In genomic region chr17:77120866-77121265, GRCh38 we compare ENCODE assay signal across 12 cellular contexts. TPM values are rescaled to one million over a fixed set of nuclear protein-coding genes. Genes with fewer than 3 reads are reported as not detected.
DNase-seq lines count a peak whose midpoint lies in the region; ATAC-seq and TF ChIP-seq lines count a peak whose summit lies in the region.
"Had no signal": no experiment of that assay in that cellular context is flagged by ENCODE, and none has a peak within 500 bp of the region (broad histone marks: within the 10 kb centered on the region; RNA-seq: fewer than 3 reads in every experiment).

No MANE protein-coding gene starts in this region.

- H3K9me3 ChIP-seq in PC-3 (ENCODE audit: low read length) = no peaks in the 10 kb centered on the region
- no peaks in the 10 kb centered on the region for H3K9me3 ChIP-seq in lung (ENCODE audit: control insufficient read depth in 2 of 2, insufficient read depth in 1 of 2, low read length in 1 of 2)
- no peaks in the 10 kb centered on the region for H3K9me3 ChIP-seq in testis

- H3K27ac ChIP-seq in PC-3 (ENCODE audit: low read length) (peak overlapping the region; percentile 88), lung (ENCODE audit: low read depth in 1 of 2, low read length in 1 of 2) (peak overlapping the region; percentile 15 to 49), testis (peak overlapping the region; percentile 39 to 46)

- intact Hi-C loops in PC-3 (cut with micrococcal nuclease) = loop anchor here (1.0 kb wide), 1 partner anchor 25 kb away; no protein-coding TSS in a partner anchor
- intact Hi-C loops in testis (cut with DNase I; ENCODE audit: low total_unique reads) = no loop called here

- POLR2A ChIA-PET in PC-3 (lab: Charles Lee; ENCODE audit: unreplicated experiment) = interaction anchor here (0.5 to 1.0 kb wide), 2 partner anchors 19 to 37 kb away, joined by 4 to 9 read pairs; partner anchors contain the start of gene SEC14L1

- peak overlapping the region; percentile 52; the same call in 1 of the 2 replicates for H3K9ac ChIP-seq in PC-3 (ENCODE audit: low read length)

- peaks cover 15% of the 10 kb centered on the region for H3F3A ChIP-seq in PC-3 (ENCODE audit: low read length, unreplicated experiment)

- H2AFZ ChIP-seq in PC-3 (ENCODE audit: low read length) = no peak overlapping the region

- H3K27me3 ChIP-seq in PC-3 (ENCODE audit: low read length) (no peaks in the 10 kb centered on the region), lung (ENCODE audit: control insufficient read depth, insufficient read depth) (no peaks in the 10 kb centered on the region), testis (no peaks in the 10 kb centered on the region)

- H3K4me3 ChIP-seq in PC-3 (ENCODE audit: low read length) = no peak overlapping the region
- no peak overlapping the region for H3K4me3 ChIP-seq in lung
- H3K4me3 ChIP-seq in testis = no peak overlapping the region

- DNase-seq in PC-3 (peak; percentile 63), cerebellum (ENCODE audit: low spot score) (peak; percentile 91), lung (ENCODE audit: low spot score) (no peak), testis (no peak), SIG-M5 treated with dmso at 0.1 percent for 504 hours (lab: John Stamatoyannopoulos, UW; ENCODE audit: unreplicated experiment) (no peak), D341Med (ENCODE audit: low spot score) (no peak), GM10266 (ENCODE audit: extremely low spot score) (no peak)
- DNase-seq: activated CD8-positive, alpha-beta memory T cell treated with anti-CD3 and anti-CD28 coated beads, Interleukin-2, amount 10 ng/mL, durations not matched to agents 7 days and 5 days; islet precursor cell; NCI-H82; T-cell had no signal

- H3K9me2 ChIP-seq in PC-3 (replicated peaks; ENCODE audit: low read length) = no peaks in the 10 kb centered on the region

- peak overlapping the region; percentile 67 for H3K4me2 ChIP-seq in PC-3 (ENCODE audit: low read length)

- no peaks in the 10 kb centered on the region for H3K79me2 ChIP-seq in PC-3 (ENCODE audit: low read length)

- H3K4me1 ChIP-seq in PC-3 (ENCODE audit: insufficient read depth, low read length) (peaks cover 46% of the 10 kb centered on the region), lung (ENCODE audit: control insufficient read depth in 2 of 2, insufficient read depth in 2 of 2, low read length in 2 of 2) (peaks cover 3 to 13% of the 10 kb centered on the region in 2 donors), testis (peaks cover 28% of the 10 kb centered on the region)

- no TSS peak for BruUV-seq in PC-3 (replicated peaks; lab: Mats Ljungman, UMichigan)

- H3K36me3 ChIP-seq in PC-3 (ENCODE audit: low read depth, low read length) (no peaks in the 10 kb centered on the region), lung (ENCODE audit: control insufficient read depth in 2 of 2, insufficient read depth in 2 of 2, low read length in 2 of 2) (no peaks in the 10 kb centered on the region), testis (ENCODE audit: low read depth, missing control alignments) (no peaks in the 10 kb centered on the region)

- ATAC-seq in PC-3 (peak; percentile 9), lung (ENCODE audit: insufficient read depth, low FRiP score) (no peak)
- ATAC-seq: activated CD8-positive, alpha-beta memory T cell treated with anti-CD3 and anti-CD28 coated beads, Interleukin-2, amount 10 ng/mL, durations not matched to agents 7 days and 5 days; HCT116; T-cell had no signal

- TF ChIP-seq CTCF in PC-3 (conservative IDR thresholded peaks at IDR 0.05; ENCODE audit: low read depth, low read length) = no peak
- no peak for TF ChIP-seq CTCF in lung (IDR thresholded peaks at IDR 0.05; ENCODE audit: control extremely low read depth, extremely low read depth)
- TF ChIP-seq CTCF in testis (IDR thresholded peaks at IDR 0.05) = no peak
- TF ChIP-seq CTCF in GM10266 (IDR thresholded peaks at IDR 0.05; ENCODE audit: control insufficient read depth, insufficient read depth, low read depth, missing control alignments) = no peak

- WGBS in lung, 2 donors = 69 to 76% methylated on average over 7 of the region's 7 CpGs
- 50 to 60% methylated on average over 7 of the region's 7 CpGs for WGBS in testis, 2 donors

- CTCF ChIA-PET in PC-3 (lab: Charles Lee) = interaction anchor here (0.5 to 0.6 kb wide), 4 partner anchors 25 to 65 kb away, joined by 3 to 5 read pairs (median 4); no protein-coding TSS in a partner anchor

- H4K20me1 ChIP-seq in PC-3 (ENCODE audit: low read length) = no peaks in the 10 kb centered on the region

- TF ChIP-seq POLR2A in testis (IDR thresholded peaks at IDR 0.05) = no peak

RNA-seq across cellular contexts. Expression of gene SEC14L1, which starts 19.9 kb away (rescaled TPM):
- total RNA-seq in PC-3 (2014; rRNA removed) = 39.8 and 50.9 TPM in 2 replicates
- total RNA-seq in cerebellum = 73.1 TPM
- 100 to 1,000 TPM; 156 to 171 TPM for total RNA-seq in lung
- polyA plus RNA-seq in lung = 100 to 1,000 TPM in 1 of 2 donors, 10 to 100 TPM in 1; 41.6 to 114 TPM
- total RNA-seq in testis = 100 to 1,000 TPM; 240 to 262 TPM
- polyA plus RNA-seq in testis (ENCODE audit: insufficient read depth, low read depth, low replicate concordance) = 143 TPM

Comparison
In these comparisons a context has a peak if more than half of its experiments do, and no peak if none do; other contexts are left out.
1. DNase-seq: peak in PC-3 (single experiment) and cerebellum (single experiment); none in lung (single experiment), testis (single experiment), SIG-M5 treated with dmso at 0.1 percent for 504 hours (single experiment), D341Med (single experiment) and GM10266 (single experiment).
2. H3K27ac ChIP-seq: peak in every context shown above with its lines; median percentile 88 in PC-3; 42 in testis; 32 in lung.